Comparison of ENCODE assay signal across 31 cellular contexts in genomic region chr6:160450849-160451248, GRCh38.
"Had no signal": no experiment of that assay in that cellular context is flagged by ENCODE, and none has a peak within 500 bp of the region (broad histone marks: within the 10 kb centered on the region; RNA-seq: fewer than 3 reads in every experiment).

No MANE protein-coding gene starts in this region.

- H3K4me1 ChIP-seq: breast epithelium had no signal

- H3K9me3 ChIP-seq: adrenal gland, body of pancreas, breast epithelium had no signal

- H3K27me3 ChIP-seq: adrenal gland, body of pancreas, brain microvascular endothelial cell, breast epithelium had no signal

- DNase-seq: activated B cell treated with CpG ODN at 0.5 μM for 24 hours; activated CD4-positive, alpha-beta memory T cell treated with anti-CD3 and anti-CD28 coated beads for 36 hours; activated CD4-positive, alpha-beta T cell treated with anti-CD3 and anti-CD28 coated beads for 4 hours; activated CD4-positive, alpha-beta T cell treated with anti-CD3 and anti-CD28 coated beads, Interleukin-2, amount 10 ng/mL, durations not matched to agents 24 days and 14 days; activated CD4-positive, alpha-beta T cell treated with anti-CD3 and anti-CD28 coated beads, Interleukin-2, amount 50 U/mL, for 1 hour; activated CD4-positive, alpha-beta T cell treated with anti-CD3 and anti-CD28 coated beads, Interleukin-2, amount 50 U/mL, for 4 hours; activated CD4-positive, CD25-positive, alpha-beta regulatory T cell treated with anti-CD3 and anti-CD28 coated beads, Interleukin-2, amount 50 U/mL, for 72 hours; activated CD8-positive, alpha-beta memory T cell treated with anti-CD3 and anti-CD28 coated beads, Interleukin-2, amount 50 U/mL, for 4 hours; activated CD8-positive, alpha-beta T cell treated with anti-CD3 and anti-CD28 coated beads for 36 hours; activated effector memory CD4-positive, alpha-beta T cell treated with anti-CD3 and anti-CD28 coated beads, Interleukin-2, amount 50 U/mL, for 16 hours; activated gamma-delta T cell treated with Interleukin-2 at 50 U/mL for 16 hours; activated naive CD4-positive, alpha-beta T cell; activated naive CD4-positive, alpha-beta T cell treated with anti-CD3 and anti-CD28 coated beads for 36 hours; activated naive CD4-positive, alpha-beta T cell treated with anti-CD3 and anti-CD28 coated beads, Interleukin-2, amount 50 U/mL, for 16 hours; activated naive CD8-positive, alpha-beta T cell treated with anti-CD3 and anti-CD28 coated beads for 36 hours; activated T-cell treated with anti-CD3 and anti-CD28 coated beads for 4 hours; activated T-cell treated with anti-CD3 and anti-CD28 coated beads, Interleukin-2, amount 50 U/mL, for 1 hour; activated T-cell treated with anti-CD3 and anti-CD28 coated beads, Interleukin-2, amount 50 U/mL, for 4 hours; activated T-cell treated with anti-CD3 and anti-CD28 coated beads, Interleukin-2, amount 50 U/mL, for 72 hours; adrenal gland; amniotic stem cell; aorta; body of pancreas; brain microvascular endothelial cell; central memory CD4-positive, alpha-beta T cell; T-helper 2 cell; T-helper 9 cell had no signal

- ATAC-seq: activated CD8-positive, alpha-beta T cell treated with anti-CD3 and anti-CD28 coated beads for 36 hours; activated naive CD4-positive, alpha-beta T cell treated with anti-CD3 and anti-CD28 coated beads, Interleukin-2, amount 50 U/mL, for 72 hours; activated T-cell treated with anti-CD3 and anti-CD28 coated beads, Interleukin-2, amount 50 U/mL, for 4 hours; activated T-cell treated with anti-CD3 and anti-CD28 coated beads, Interleukin-2, amount 50 U/mL, for 72 hours; activated T-helper 17 cell treated with anti-CD3 and anti-CD28 coated beads, Interleukin-2, amount 50 U/mL, for 72 hours; body of pancreas had no signal

- H3K4me3 ChIP-seq: adrenal gland, body of pancreas, breast epithelium had no signal

- H3K36me3 ChIP-seq: adrenal gland, brain microvascular endothelial cell, breast epithelium had no signal

- H3K27ac ChIP-seq: adrenal gland, body of pancreas, brain microvascular endothelial cell, breast epithelium, VCaP had no signal
